10 cellular contexts compared by ENCODE assay signal in the genomic region with DNA sequence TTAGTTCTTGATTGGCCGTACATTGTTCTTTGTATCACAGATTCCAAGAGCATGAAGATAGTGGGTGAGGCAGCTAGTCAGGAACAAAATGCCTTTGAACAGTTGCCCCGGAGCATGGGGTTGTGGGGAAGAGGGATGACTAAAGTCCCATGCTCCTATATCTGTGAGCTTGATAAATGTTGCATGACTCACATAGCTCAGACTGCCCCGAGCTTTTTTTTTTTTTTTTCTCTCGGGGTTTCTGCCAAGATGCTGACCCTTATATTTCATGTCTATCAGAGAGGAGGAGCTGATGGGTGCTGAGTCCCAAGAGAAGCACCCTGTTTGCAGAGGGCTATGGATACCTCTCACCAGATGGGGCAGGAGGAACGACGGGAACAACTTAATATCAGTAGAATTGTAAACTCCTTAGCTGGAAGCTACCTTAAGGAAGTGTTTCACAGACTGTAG. TPM values are rescaled to one million over a fixed set of nuclear protein-coding genes. Genes with fewer than 3 reads are reported as not detected.
DNase-seq lines count a peak whose midpoint lies in the region; ATAC-seq and TF ChIP-seq lines count a peak whose summit lies in the region.
"Had no signal": no experiment of that assay in that cellular context is flagged by ENCODE, and none has a peak within 500 bp of the region (broad histone marks: within the 10 kb centered on the region; RNA-seq: fewer than 3 reads in every experiment).

No MANE protein-coding gene starts in this region.

- no peaks in the 10 kb centered on the region for H3K27me3 ChIP-seq in AG04450 (ENCODE audit: control insufficient read depth, insufficient read depth, low read length)

- DNase-seq in AG04450 (ENCODE audit: low read depth, low spot score) (peak; percentile 86), LHCN-M2 (ENCODE audit: low read depth) (peak; percentile 96), cardiac fibroblast (ENCODE audit: low read depth in 2 of 2) (peak; percentile 92 to 93), lung microvascular endothelial cell (ENCODE audit: low read depth in 2 of 2) (peak; percentile 23 to 97), NCI-H2196 treated with DMSO at 0.1 percent for 48 hours (lab: John Stamatoyannopoulos, UW; ENCODE audit: unreplicated experiment) (no peak), NAMALWA (ENCODE audit: low spot score) (no peak)
- DNase-seq in activated CD4-positive, alpha-beta T cell treated with anti-CD3 and anti-CD28 coated beads, Interleukin-2, amount 50 U/mL, for 1 hour, result no peak
- DNase-seq: CD4-positive, alpha-beta memory T cell; naive B cell had no signal

- H3K27ac ChIP-seq in AG04450 (ENCODE audit: low read depth, low read length), result peak overlapping the region; percentile 85

- CTCF ChIA-PET in AG04450 (lab: Charles Lee), result interaction anchor here (0.5 to 2.2 kb wide), 14 partner anchors 22 to 1550 kb away, joined by 3 to 32 read pairs (median 4); partner anchors contain the start of genes CEP85 and CLIC4

- POLR2A ChIA-PET in AG04450 (lab: Yijun Ruan, JAX), result interaction anchor here (0.6 to 1.7 kb wide), 16 partner anchors 11 to 160 kb away, joined by 3 to 26 read pairs (median 4); partner anchors contain the start of gene CLIC4

- no peaks in the 10 kb centered on the region for H3K9me3 ChIP-seq in AG04450 (ENCODE audit: control insufficient read depth, insufficient read depth, low read length)

- H3K4me3 ChIP-seq in AG04450 (ENCODE audit: low read depth, low read length), result no peak overlapping the region
- H3K4me3 ChIP-seq in cardiac fibroblast (replicated peaks in 1 of 2; ENCODE audit: low read depth in 2 of 2, low read length in 2 of 2), result no peak overlapping the region

- no peak for ATAC-seq in HG02759 (IDR thresholded peaks at IDR 0.05; ENCODE audit: unreplicated experiment)

- TF ChIP-seq CTCF in AG04450 (IDR thresholded peaks at IDR 0.05; ENCODE audit: low read depth, low read length) (no peak), cardiac fibroblast (IDR thresholded peaks at IDR 0.05; ENCODE audit: low read depth, low read length) (no peak)

RNA-seq across cellular contexts. Expression of gene SRRM1, which starts 40.6 kb away (rescaled TPM):
- polyA plus RNA-seq in AG04450 (2011; rRNA removed), result 61.2 and 63.3 TPM in 2 replicates
- polyA minus RNA-seq in AG04450 (2011; rRNA and poly(A)+ RNA removed), result 57.1 and 60.0 TPM in 2 replicates
- 46.2 and 55.3 TPM in 2 replicates for total RNA-seq in LHCN-M2 (2014; rRNA removed)
- 52.3 TPM for polyA plus RNA-seq in LHCN-M2 (2012)
- total RNA-seq in lung microvascular endothelial cell, result 13.7 and 18.1 TPM in 2 replicates

Comparison
In these comparisons a context has a peak if more than half of its experiments do, and no peak if none do; other contexts are left out.
1. DNase-seq: peak in AG04450 (single experiment), LHCN-M2 (single experiment), cardiac fibroblast (2 of 2) and lung microvascular endothelial cell (2 of 2); none in NCI-H2196 treated with DMSO at 0.1 percent for 48 hours (single experiment), NAMALWA (single experiment) and activated CD4-positive, alpha-beta T cell treated with anti-CD3 and anti-CD28 coated beads, Interleukin-2, amount 50 U/mL, for 1 hour (single experiment).